In the genomic region with DNA sequence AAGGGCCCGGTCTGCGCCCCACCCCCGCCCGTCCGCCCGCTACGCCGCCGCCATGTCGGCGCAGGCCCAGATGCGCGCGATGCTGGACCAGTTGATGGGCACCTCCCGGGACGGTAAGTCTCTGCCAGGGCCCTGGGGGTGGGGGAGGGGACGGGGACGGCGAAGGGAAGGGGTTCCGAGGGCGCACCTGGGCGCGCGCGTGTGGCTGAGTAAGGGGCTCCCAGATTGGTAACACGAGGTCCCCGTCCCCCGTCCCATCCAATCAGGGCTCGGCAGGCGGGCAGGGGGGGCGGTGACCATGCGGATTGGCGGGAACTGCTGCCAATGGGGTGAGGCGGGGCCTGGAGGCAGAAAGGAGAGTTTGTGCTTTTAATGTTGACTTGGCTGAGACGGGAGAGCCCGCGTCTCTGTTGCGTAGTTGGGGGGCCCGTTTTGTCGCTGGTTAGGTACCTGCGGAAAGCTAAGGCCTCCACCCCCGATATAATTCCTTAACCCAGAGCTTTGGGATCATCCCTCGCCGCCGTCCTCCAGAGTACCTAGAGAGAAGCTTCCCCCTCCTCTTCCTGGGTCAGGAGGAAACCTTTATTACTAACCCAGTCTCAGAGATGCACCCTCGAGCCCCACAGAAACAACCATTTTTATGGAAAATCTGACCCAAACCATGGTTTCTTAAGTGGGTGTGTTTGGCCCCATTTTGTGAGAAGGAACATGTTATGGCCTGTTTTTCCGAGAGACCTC, we compare ENCODE assay signal across 8 cellular contexts. TPM values are rescaled to one million over a fixed set of nuclear protein-coding genes. Genes with fewer than 3 reads are reported as not detected.
DNase-seq lines count a peak whose midpoint lies in the region; ATAC-seq and TF ChIP-seq lines count a peak whose summit lies in the region.

No MANE protein-coding gene starts in this region.

- peaks cover 53% of the 10 kb centered on the region for H3K4me1 Mint-ChIP-seq in activated naive CD4-positive, alpha-beta T cell treated with anti-CD3 and anti-CD28 coated beads, Interleukin-2, amount 10 ng/mL, durations not matched to agents 7 days and 5 days

- no peaks in the 10 kb centered on the region for H3K27me3 Mint-ChIP-seq in activated naive CD4-positive, alpha-beta T cell treated with anti-CD3 and anti-CD28 coated beads, Interleukin-2, amount 10 ng/mL, durations not matched to agents 7 days and 5 days

- DNase-seq in GM04504 (ENCODE audit: low read depth) = peak; percentile 80
- peak; percentile 68 for DNase-seq in HFF-Myc (ENCODE audit: extremely low read depth, low read depth)
- DNase-seq in NAMALWA (ENCODE audit: low spot score) = peak; percentile 99
- DNase-seq in SK-MEL-5 (ENCODE audit: low read depth, low spot score) = peak; percentile 96
- DNase-seq in activated naive CD4-positive, alpha-beta T cell treated with anti-CD3 and anti-CD28 coated beads, Interleukin-2, amount 10 ng/mL, durations not matched to agents 7 days and 5 days = peak; percentile 99

- WGBS in gastroesophageal sphincter (ENCODE audit: low coverage in 1 of 2), 2 donors = 0% methylated on average over 6 to 10 of the region's 47 CpGs

- no peak for TF ChIP-seq CTCF in HFF-Myc (IDR thresholded peaks at IDR 0.05; ENCODE audit: low read depth, low read length, missing control alignments)
- TF ChIP-seq CTCF in gastroesophageal sphincter (IDR thresholded peaks at IDR 0.05) = no peak
- TF ChIP-seq CTCF in neutrophil (IDR thresholded peaks at IDR 0.05) = peak; percentile 30

- H3K36me3 Mint-ChIP-seq in activated naive CD4-positive, alpha-beta T cell treated with anti-CD3 and anti-CD28 coated beads, Interleukin-2, amount 10 ng/mL, durations not matched to agents 7 days and 5 days = peaks cover 25% of the 10 kb centered on the region

- peak overlapping the region; percentile 77 to 99 (median 98) for H3K9ac ChIP-seq in subcutaneous abdominal adipose tissue (ENCODE audit: low read length in 5 of 5)

- TF ChIP-seq POLR2A in gastroesophageal sphincter (IDR thresholded peaks at IDR 0.05) = no peak

- peak overlapping the region; percentile 100 for H3K27ac Mint-ChIP-seq in activated naive CD4-positive, alpha-beta T cell treated with anti-CD3 and anti-CD28 coated beads, Interleukin-2, amount 10 ng/mL, durations not matched to agents 7 days and 5 days

- peak; percentile 89 for ATAC-seq in gastroesophageal sphincter

- H3K4me3 ChIP-seq in HFF-Myc (replicated peaks; ENCODE audit: low read depth, low read length) (peak overlapping the region; percentile 82), gastroesophageal sphincter (peak overlapping the region; percentile 84), neutrophil (ENCODE audit: low read depth in 1 of 2, low read length in 1 of 2) (peak overlapping the region; percentile 99 to 100), subcutaneous abdominal adipose tissue (ENCODE audit: low read depth in 1 of 5, low read length in 5 of 5) (peak overlapping the region; percentile 94 to 99 (median 97))

- H3K9me3 ChIP-seq in gastroesophageal sphincter = no peaks in the 10 kb centered on the region
- no peaks in the 10 kb centered on the region for H3K9me3 ChIP-seq in neutrophil
- no peaks in the 10 kb centered on the region for H3K9me3 ChIP-seq in subcutaneous abdominal adipose tissue (ENCODE audit: control insufficient read depth in 5 of 5, low read length in 5 of 5)

- H3K9me3 Mint-ChIP-seq in activated naive CD4-positive, alpha-beta T cell treated with anti-CD3 and anti-CD28 coated beads, Interleukin-2, amount 10 ng/mL, durations not matched to agents 7 days and 5 days = no peaks in the 10 kb centered on the region

- H3K36me3 ChIP-seq in gastroesophageal sphincter (peaks cover 0 to 5% of the 10 kb centered on the region in 2 donors), neutrophil (peaks cover 3% of the 10 kb centered on the region), subcutaneous abdominal adipose tissue (ENCODE audit: control insufficient read depth in 5 of 5, insufficient read depth in 5 of 5, low read length in 5 of 5) (peaks cover 0 to 8% (median 1%) of the 10 kb centered on the region in 5 donors)

- H3K4me3 Mint-ChIP-seq in activated naive CD4-positive, alpha-beta T cell treated with anti-CD3 and anti-CD28 coated beads, Interleukin-2, amount 10 ng/mL, durations not matched to agents 7 days and 5 days = peak overlapping the region; percentile 89

- in situ Hi-C loops in SK-MEL-5 (cut with HindIII; ENCODE audit: low pct_unique_long_range_greater_than_20kb, low sequenced_read_pairs) = no loop called here

- H3K4me1 ChIP-seq in gastroesophageal sphincter = peaks cover under 1 to 56% (median 7%) of the 10 kb centered on the region in 3 donors
- peaks cover 26 to 34% of the 10 kb centered on the region in 2 experiments for H3K4me1 ChIP-seq in neutrophil (ENCODE audit: control insufficient read depth in 1 of 2, insufficient read depth in 1 of 2, low read depth in 1 of 2, low read length in 1 of 2)
- peaks cover 0 to 45% (median 26%) of the 10 kb centered on the region in 5 donors for H3K4me1 ChIP-seq in subcutaneous abdominal adipose tissue (ENCODE audit: control insufficient read depth in 5 of 5, insufficient read depth in 5 of 5, low read length in 5 of 5)

- CTCF ChIA-PET in activated naive CD4-positive, alpha-beta T cell treated with anti-CD3 and anti-CD28 coated beads, Interleukin-2, amount 10 ng/mL, durations not matched to agents 7 days and 5 days (lab: Charles Lee) = interaction anchor here (0.9 kb wide), 1 partner anchor 266 kb away, joined by 3 read pairs; no protein-coding TSS in a partner anchor

- H3K27me3 ChIP-seq in gastroesophageal sphincter (no peaks in the 10 kb centered on the region), neutrophil (no peaks in the 10 kb centered on the region), subcutaneous abdominal adipose tissue (ENCODE audit: control insufficient read depth in 5 of 5, insufficient read depth in 4 of 5, low read length in 5 of 5) (no peaks in the 10 kb centered on the region)

- no peak for TF ChIP-seq EP300 in gastroesophageal sphincter (IDR thresholded peaks at IDR 0.05)

- H3K27ac ChIP-seq in gastroesophageal sphincter (peak overlapping the region; percentile 97 to 100 (median 100)), neutrophil (peak overlapping the region; percentile 97), subcutaneous abdominal adipose tissue (ENCODE audit: low read depth, low read length) (peak overlapping the region; percentile 94)

RNA-seq across cellular contexts. Expression of gene LUC7L2, which starts 0.7 kb away (rescaled TPM):
- 49.6 and 56.2 TPM in 2 replicates for total RNA-seq in SK-MEL-5 (2014; rRNA removed; shearing (Covaris generic))
- 43.3 and 50.1 TPM in 2 replicates for polyA plus RNA-seq in SK-MEL-5 (2015; cell fraction: cytosol; rRNA removed)
- 182 and 211 TPM in 2 replicates for polyA plus RNA-seq in SK-MEL-5 (2015; cell fraction: nucleus; rRNA removed)
- 100 to 1,000 TPM in 1 of 4 donors, 10 to 100 TPM in 3; 61.5 to 106 (median 72.6) TPM for total RNA-seq in gastroesophageal sphincter

RNA-seq across cellular contexts. Expression of gene FMC1, which starts 19.2 kb away (rescaled TPM):
- 17.8 and 21.0 TPM in 2 replicates for total RNA-seq in SK-MEL-5 (2014; rRNA removed; shearing (Covaris generic))
- 11.0 and 14.4 TPM in 2 replicates for polyA plus RNA-seq in SK-MEL-5 (2015; cell fraction: cytosol; rRNA removed)
- 8.1 and 19.5 TPM in 2 replicates for polyA plus RNA-seq in SK-MEL-5 (2015; cell fraction: nucleus; rRNA removed)
- 10 to 100 TPM; 16.6 to 18.2 (median 17.3) TPM for total RNA-seq in gastroesophageal sphincter

Comparison
In these comparisons a context has a peak if more than half of its experiments do, and no peak if none do; other contexts are left out.
1. Peak in every context shown above with its lines: DNase-seq, ATAC-seq, H3K4me3 ChIP-seq and H3K27ac ChIP-seq.